33 cellular contexts compared by ENCODE assay signal in the genomic region with DNA sequence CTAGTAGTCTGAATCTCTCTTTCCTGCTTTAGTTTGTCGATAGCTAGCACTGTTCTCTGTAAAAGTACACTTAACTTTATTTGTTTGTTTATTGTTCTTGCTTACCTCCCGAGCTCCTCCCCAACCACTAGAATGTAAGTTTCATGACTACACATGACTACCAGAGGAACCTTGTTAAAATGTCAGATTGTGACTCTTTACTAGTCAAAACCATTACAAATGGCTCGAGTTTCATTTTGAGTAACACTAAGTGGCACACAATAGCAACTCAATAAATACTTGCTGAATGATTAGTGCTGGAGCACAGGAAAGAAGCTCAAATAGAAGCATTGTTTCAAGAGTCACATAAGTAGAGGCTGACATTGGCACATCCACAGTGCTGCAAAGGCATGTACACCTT.
"Had no signal": no experiment of that assay in that cellular context is flagged by ENCODE, and none has a peak within 500 bp of the region (broad histone marks: within the 10 kb centered on the region; RNA-seq: fewer than 3 reads in every experiment).

No MANE protein-coding gene starts in this region.

- H3K36me3 ChIP-seq: gastrocnemius medialis, pancreas, prostate gland, thoracic aorta had no signal

- H3K27me3 ChIP-seq: gastrocnemius medialis, pancreas had no signal

- H3K9me3 ChIP-seq: gastrocnemius medialis, pancreas, prostate gland had no signal

- H3K36me3 Mint-ChIP-seq: activated CD4-positive, alpha-beta memory T cell treated with anti-CD3 and anti-CD28 coated beads for 36 hours; activated naive CD4-positive, alpha-beta T cell treated with anti-CD3 and anti-CD28 coated beads, Interleukin-2, amount 10 ng/mL, durations not matched to agents 7 days and 5 days; activated naive CD8-positive, alpha-beta T cell treated with anti-CD3 and anti-CD28 coated beads, Interleukin-2, amount 10 ng/mL, durations not matched to agents 7 days and 5 days; naive B cell; stimulated activated effector memory CD8-positive, alpha-beta T cell treated with anti-CD3 and anti-CD28 coated beads, Interleukin-12 subunit alpha, Interleukin-12 subunit beta, amount 100 ng/mL, for 72 hours had no signal

- H3K4me3 ChIP-seq: gastrocnemius medialis, pancreas, prostate gland, skin epidermis, thoracic aorta had no signal

- FAIRE-seq: astrocyte, islet of Langerhans, pancreas, TTC549, urothelium cell line had no signal

- H3K4me1 Mint-ChIP-seq: activated CD4-positive, alpha-beta T cell treated with anti-CD3 and anti-CD28 coated beads, Interleukin-2, amount 10 ng/mL, durations not matched to agents 24 days and 14 days; activated naive CD4-positive, alpha-beta T cell treated with anti-CD3 and anti-CD28 coated beads, Interleukin-2, amount 10 ng/mL, durations not matched to agents 7 days and 5 days; activated naive CD8-positive, alpha-beta T cell treated with anti-CD3 and anti-CD28 coated beads, Interleukin-2, amount 10 ng/mL, durations not matched to agents 7 days and 5 days; central memory CD8-positive, alpha-beta T cell; mesothelial cell of epicardium; naive B cell; stimulated activated effector memory CD8-positive, alpha-beta T cell treated with anti-CD3 and anti-CD28 coated beads, Interleukin-12 subunit alpha, Interleukin-12 subunit beta, amount 100 ng/mL, for 72 hours had no signal

- H3K4me3 Mint-ChIP-seq: activated CD4-positive, alpha-beta memory T cell treated with anti-CD3 and anti-CD28 coated beads for 36 hours; activated CD4-positive, alpha-beta T cell treated with anti-CD3 and anti-CD28 coated beads, Interleukin-2, amount 10 ng/mL, durations not matched to agents 24 days and 14 days; activated naive CD4-positive, alpha-beta T cell treated with anti-CD3 and anti-CD28 coated beads, Interleukin-2, amount 10 ng/mL, durations not matched to agents 7 days and 5 days; activated naive CD8-positive, alpha-beta T cell treated with anti-CD3 and anti-CD28 coated beads, Interleukin-2, amount 10 ng/mL, durations not matched to agents 7 days and 5 days; central memory CD8-positive, alpha-beta T cell; dendritic cell treated with granulocyte-macrophage colony-stimulating factor and Interleukin-4, amounts not matched to agents 40 ng/mL and 50 ng/mL, for 4 days; mesothelial cell of epicardium; naive B cell; stimulated activated effector memory CD8-positive, alpha-beta T cell treated with anti-CD3 and anti-CD28 coated beads, Interleukin-12 subunit alpha, Interleukin-12 subunit beta, amount 100 ng/mL, for 72 hours; stimulated activated naive CD8-positive, alpha-beta T cell treated with anti-CD3 and anti-CD28 coated beads, Interleukin-15, Interleukin-2, amounts not matched to agents 100 ng/mL and 50 ng/mL, for 24 hours had no signal

- H3K27ac Mint-ChIP-seq: activated CD4-positive, alpha-beta memory T cell treated with anti-CD3 and anti-CD28 coated beads for 36 hours; activated CD4-positive, alpha-beta T cell treated with anti-CD3 and anti-CD28 coated beads, Interleukin-2, amount 10 ng/mL, durations not matched to agents 24 days and 14 days; activated naive CD4-positive, alpha-beta T cell treated with anti-CD3 and anti-CD28 coated beads, Interleukin-2, amount 10 ng/mL, durations not matched to agents 7 days and 5 days; activated naive CD8-positive, alpha-beta T cell treated with anti-CD3 and anti-CD28 coated beads, Interleukin-2, amount 10 ng/mL, durations not matched to agents 7 days and 5 days; dendritic cell treated with granulocyte-macrophage colony-stimulating factor and Interleukin-4, amounts not matched to agents 40 ng/mL and 50 ng/mL, for 4 days; mesothelial cell of epicardium; naive B cell; stimulated activated effector memory CD8-positive, alpha-beta T cell treated with anti-CD3 and anti-CD28 coated beads, Interleukin-12 subunit alpha, Interleukin-12 subunit beta, amount 100 ng/mL, for 72 hours; stimulated activated naive CD8-positive, alpha-beta T cell treated with anti-CD3 and anti-CD28 coated beads, Interleukin-15, Interleukin-2, amounts not matched to agents 100 ng/mL and 50 ng/mL, for 24 hours had no signal

- DNase-seq: activated CD4-positive, alpha-beta memory T cell treated with anti-CD3 and anti-CD28 coated beads for 36 hours; activated CD4-positive, alpha-beta T cell treated with anti-CD3 and anti-CD28 coated beads, Interleukin-2, amount 10 ng/mL, durations not matched to agents 24 days and 14 days; activated CD4-positive, CD25-positive, alpha-beta regulatory T cell treated with anti-CD3 and anti-CD28 coated beads, Interleukin-2, amount 50 U/mL, for 72 hours; activated CD8-positive, alpha-beta memory T cell treated with anti-CD3 and anti-CD28 coated beads, Interleukin-2, amount 50 U/mL, for 4 hours; activated gamma-delta T cell; activated naive CD4-positive, alpha-beta T cell treated with anti-CD3 and anti-CD28 coated beads, Interleukin-2, amount 10 ng/mL, durations not matched to agents 7 days and 5 days; activated naive CD8-positive, alpha-beta T cell treated with anti-CD3 and anti-CD28 coated beads, Interleukin-2, amount 10 ng/mL, durations not matched to agents 7 days and 5 days; activated T-cell treated with anti-CD3 and anti-CD28 coated beads, Interleukin-2, amount 50 U/mL, for 1 hour; amniotic stem cell; gastrocnemius medialis; glutamatergic neuron; left cardiac atrium; left ventricle myocardium superior; naive B cell; nucleus accumbens; pancreas; stimulated activated CD4-positive, alpha-beta T cell treated with anti-CD3 and anti-CD28 coated beads, Interleukin-12 subunit alpha, Interleukin-12 subunit beta, amount 100 ng/mL, for 4 hours; stimulated activated CD4-positive, alpha-beta T cell treated with anti-CD3 and anti-CD28 coated beads, Interleukin-4, amount 100 ng/mL, for 24 hours; T-helper 9 cell; trophoblast cell had no signal

- H3K4me1 ChIP-seq: gastrocnemius medialis, pancreas, prostate gland had no signal

- H3K27me3 Mint-ChIP-seq: activated CD4-positive, alpha-beta memory T cell treated with anti-CD3 and anti-CD28 coated beads for 36 hours; activated CD4-positive, alpha-beta T cell treated with anti-CD3 and anti-CD28 coated beads, Interleukin-2, amount 10 ng/mL, durations not matched to agents 24 days and 14 days; activated naive CD4-positive, alpha-beta T cell treated with anti-CD3 and anti-CD28 coated beads, Interleukin-2, amount 10 ng/mL, durations not matched to agents 7 days and 5 days; activated naive CD8-positive, alpha-beta T cell treated with anti-CD3 and anti-CD28 coated beads, Interleukin-2, amount 10 ng/mL, durations not matched to agents 7 days and 5 days; central memory CD8-positive, alpha-beta T cell; dendritic cell treated with granulocyte-macrophage colony-stimulating factor and Interleukin-4, amounts not matched to agents 40 ng/mL and 50 ng/mL, for 4 days; stimulated activated naive CD8-positive, alpha-beta T cell treated with anti-CD3 and anti-CD28 coated beads, Interleukin-15, Interleukin-2, amounts not matched to agents 100 ng/mL and 50 ng/mL, for 24 hours had no signal

- H3K27ac ChIP-seq: gastrocnemius medialis, pancreas, prostate gland, skin epidermis, thoracic aorta had no signal

- ATAC-seq: gastrocnemius medialis; left cardiac atrium; left ventricle myocardium superior; pancreas; sciatic nerve; stimulated activated effector memory CD8-positive, alpha-beta T cell treated with anti-CD3 and anti-CD28 coated beads, Interleukin-12 subunit alpha, Interleukin-12 subunit beta, amount 100 ng/mL, for 72 hours had no signal
